In genomic region chr3:169295126-169295525, GRCh38 we compare ENCODE assay signal across 10 cellular contexts.
DNase-seq lines count a peak whose midpoint lies in the region; ATAC-seq, FAIRE-seq and TF ChIP-seq lines count a peak whose summit lies in the region.
"Had no signal": no experiment of that assay in that cellular context is flagged by ENCODE, and none has a peak within 500 bp of the region (broad histone marks: within the 10 kb centered on the region; RNA-seq: fewer than 3 reads in every experiment).

No MANE protein-coding gene starts in this region.

- intact Hi-C loops in body of pancreas (cut with DNase I), result no loop called here

- DNase-seq in EH (ENCODE audit: low read depth) (peak; percentile 7), body of pancreas (no peak), lung microvascular endothelial cell (ENCODE audit: low read depth in 2 of 2) (peak; percentile 55 to 66), HEK293T (ENCODE audit: extremely low spot score) (no peak), H54 (ENCODE audit: insufficient read length, low spot score) (no peak)
- DNase-seq: activated T-cell treated with anti-CD3 and anti-CD28 coated beads, Interleukin-2, amount 50 U/mL, for 72 hours; retina had no signal

- H3K27ac ChIP-seq in KMS-11, result no peak overlapping the region
- peak overlapping the region in 1 of 4 donors; percentile 50 for H3K27ac ChIP-seq in body of pancreas

- no peak overlapping the region for H3K4me2 ChIP-seq in KMS-11

- no peaks in the 10 kb centered on the region for H3K79me2 ChIP-seq in KMS-11 (ENCODE audit: insufficient read depth, low read depth)

- no peaks in the 10 kb centered on the region for H3K9me3 ChIP-seq in body of pancreas

- WGBS in body of pancreas, 2 donors, result 45 to 72% methylated on average over 2 of the region's 2 CpGs

- POLR2A ChIA-PET in HEK293T (lab: Yijun Ruan, JAX), result no interaction called here

- H3K36me3 ChIP-seq in KMS-11 (ENCODE audit: insufficient read depth) (no peaks in the 10 kb centered on the region), body of pancreas (replicated peaks in 1 of 2; ENCODE audit: insufficient read depth in 1 of 2, low read depth in 2 of 2) (no peaks in the 10 kb centered on the region)

- TF ChIP-seq CTCF in KMS-11 (conservative IDR thresholded peaks at IDR 0.05; ENCODE audit: low read depth, low read length), result peak; percentile 63
- TF ChIP-seq CTCF in body of pancreas (IDR thresholded peaks at IDR 0.05), result peak in 6 of 7 experiments; percentile 9 to 36 (median 32)

- no peak for ATAC-seq in body of pancreas
- ATAC-seq in GM19328 (IDR thresholded peaks at IDR 0.05; ENCODE audit: unreplicated experiment), result no peak
- no peak for ATAC-seq in GM21447 (IDR thresholded peaks at IDR 0.05; ENCODE audit: unreplicated experiment)
- ATAC-seq: activated T-cell treated with anti-CD3 and anti-CD28 coated beads, Interleukin-2, amount 50 U/mL, for 72 hours had no signal

- peaks cover 6% of the 10 kb centered on the region for H3K4me1 ChIP-seq in KMS-11 (ENCODE audit: low read depth, poor library complexity, severe bottlenecking)
- H3K4me1 ChIP-seq in body of pancreas, result peaks cover 52% of the 10 kb centered on the region

- H2AFZ ChIP-seq in KMS-11 (ENCODE audit: low read depth), result no peak overlapping the region

- no peak overlapping the region for H3K4me3 ChIP-seq in KMS-11 (IDR thresholded peaks at IDR 0.05; ENCODE audit: insufficient read depth, low read depth, low read length)
- H3K4me3 ChIP-seq in body of pancreas, result no peak overlapping the region

- no peak overlapping the region for H3K9ac ChIP-seq in KMS-11

- no peak for FAIRE-seq in H54 (lab: Jason Lieb, UNC)

- TF ChIP-seq POLR2A in body of pancreas (IDR thresholded peaks at IDR 0.05) (no peak), H54 (IDR thresholded peaks at IDR 0.05; ENCODE audit: low read depth, low read length) (no peak)

- CTCF ChIA-PET in HEK293T (lab: Yijun Ruan, JAX), result no interaction called here

- H3K27me3 ChIP-seq in KMS-11 (ENCODE audit: insufficient read depth, low read depth), result no peaks in the 10 kb centered on the region
- no peaks in the 10 kb centered on the region for H3K27me3 ChIP-seq in body of pancreas

- H4K20me1 ChIP-seq in KMS-11 (ENCODE audit: insufficient read depth), result no peaks in the 10 kb centered on the region

TF ChIP-seq in HEK293T, 16 proteins besides CTCF, POLR2A, EP300 and RAD21:
- no peak for TF ChIP-seq FOXA1 (IDR thresholded peaks at IDR 0.05)
- TF ChIP-seq PKNOX1 (IDR thresholded peaks at IDR 0.05), result no peak
- no peak for TF ChIP-seq CTBP1 (IDR thresholded peaks at IDR 0.05; ENCODE audit: borderline replicate concordance)
- TF ChIP-seq SUZ12 (IDR thresholded peaks at IDR 0.05), result no peak
- no peak for TF ChIP-seq ARNT (IDR thresholded peaks at IDR 0.05)
- no peak for TF ChIP-seq HDGF (IDR thresholded peaks at IDR 0.05; ENCODE audit: borderline replicate concordance)
- no peak for TF ChIP-seq FOXM1 (IDR thresholded peaks at IDR 0.05; ENCODE audit: borderline replicate concordance)
- no peak for TF ChIP-seq LEF1 (IDR thresholded peaks at IDR 0.05; ENCODE audit: borderline replicate concordance)
- TF ChIP-seq BHLHE40 (IDR thresholded peaks at IDR 0.05; ENCODE audit: borderline replicate concordance), result no peak
- TF ChIP-seq TARDBP (IDR thresholded peaks at IDR 0.05), result no peak
- no peak for TF ChIP-seq NFRKB (IDR thresholded peaks at IDR 0.05)
- no peak for TF ChIP-seq ZNF384 (IDR thresholded peaks at IDR 0.05)
- TF ChIP-seq SP1 (IDR thresholded peaks at IDR 0.05), result no peak
- no peak for TF ChIP-seq ELF4 (IDR thresholded peaks at IDR 0.05)
- no peak for TF ChIP-seq FOXK2 (IDR thresholded peaks at IDR 0.05)
- no peak for TF ChIP-seq L3MBTL2 (conservative IDR thresholded peaks at IDR 0.05)
TF ChIP-seq in HEK293T: peak in this region for 0.

Comparison
In these comparisons a context has a peak if more than half of its experiments do, and no peak if none do; other contexts are left out.
1. DNase-seq: peak in EH (single experiment) and lung microvascular endothelial cell (2 of 2); none in body of pancreas (0 of 4), HEK293T (single experiment) and H54 (single experiment).